22 cellular contexts compared by ENCODE assay signal in the genomic region with DNA sequence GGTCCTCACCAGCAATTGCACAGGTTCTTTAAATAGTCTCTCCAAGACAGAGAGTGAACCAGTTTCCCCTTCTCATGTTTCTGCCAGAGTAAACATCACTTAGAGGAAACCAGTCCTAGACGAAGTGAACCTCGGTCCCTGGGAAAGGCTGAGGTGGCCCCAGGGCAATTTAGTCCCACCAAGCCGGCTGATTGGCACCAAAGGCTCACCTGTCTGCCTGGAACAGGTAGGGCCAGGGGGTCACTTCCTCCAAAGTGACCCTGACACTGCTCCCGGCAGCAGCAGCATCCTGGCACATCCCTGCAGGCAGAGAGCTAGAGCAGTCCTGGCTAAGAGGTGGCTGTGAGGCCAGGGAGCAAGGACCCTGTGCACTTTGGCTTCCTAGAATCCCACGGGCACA.
DNase-seq lines count a peak whose midpoint lies in the region; ATAC-seq and TF ChIP-seq lines count a peak whose summit lies in the region.
"Had no signal": no experiment of that assay in that cellular context is flagged by ENCODE, and none has a peak within 500 bp of the region (broad histone marks: within the 10 kb centered on the region; RNA-seq: fewer than 3 reads in every experiment).

No MANE protein-coding gene starts in this region.

- no peak overlapping the region for H3K27ac ChIP-seq in right atrium auricular region
- H3K27ac ChIP-seq: SK-N-MC had no signal

- TF ChIP-seq CTCF in right atrium auricular region (IDR thresholded peaks at IDR 0.05) = no peak

- intact Hi-C loops in Right ventricle myocardium inferior (cut with DNase I) = loop anchor here (5.0 kb wide), 1 partner anchor 1555 kb away; no protein-coding TSS in a partner anchor

- H3K27ac Mint-ChIP-seq in activated T-helper 17 cell treated with anti-CD3 and anti-CD28 coated beads, Interleukin-2, amount 50 U/mL, for 72 hours = no peak overlapping the region
- H3K27ac Mint-ChIP-seq: GM23338 had no signal

- H3K4me1 ChIP-seq in right atrium auricular region = no peaks in the 10 kb centered on the region
- H3K4me1 ChIP-seq: HAP-1 had no signal

- ATAC-seq in Right ventricle myocardium inferior = no peak
- ATAC-seq in activated T-helper 17 cell treated with anti-CD3 and anti-CD28 coated beads, Interleukin-2, amount 50 U/mL, for 72 hours (replicated peaks) = no peak
- ATAC-seq in GM21825 (IDR thresholded peaks at IDR 0.05; ENCODE audit: unreplicated experiment) = no peak
- ATAC-seq: GM23338 had no signal

- H3K4me3 Mint-ChIP-seq in activated T-helper 17 cell treated with anti-CD3 and anti-CD28 coated beads, Interleukin-2, amount 50 U/mL, for 72 hours = no peak overlapping the region
- H3K4me3 Mint-ChIP-seq: GM23338 had no signal

- H3K9me3 ChIP-seq in right atrium auricular region = no peaks in the 10 kb centered on the region
- H3K9me3 ChIP-seq: HAP-1 had no signal

- H3K27me3 Mint-ChIP-seq in activated T-helper 17 cell treated with anti-CD3 and anti-CD28 coated beads, Interleukin-2, amount 50 U/mL, for 72 hours = peaks cover 34% of the 10 kb centered on the region

- H3K27me3 ChIP-seq in right atrium auricular region = no peaks in the 10 kb centered on the region

- no peak overlapping the region for H3K4me3 ChIP-seq in right atrium auricular region
- H3K4me3 ChIP-seq: GM23338, HAP-1, SK-N-MC had no signal

- H3K4me1 Mint-ChIP-seq in activated T-helper 17 cell treated with anti-CD3 and anti-CD28 coated beads, Interleukin-2, amount 50 U/mL, for 72 hours = no peaks in the 10 kb centered on the region

- no peaks in the 10 kb centered on the region for H3K9me3 Mint-ChIP-seq in activated T-helper 17 cell treated with anti-CD3 and anti-CD28 coated beads, Interleukin-2, amount 50 U/mL, for 72 hours
- H3K9me3 Mint-ChIP-seq: GM23338 had no signal

- H3K36me3 ChIP-seq in right atrium auricular region = no peaks in the 10 kb centered on the region
- H3K36me3 ChIP-seq: HAP-1 had no signal

- DNase-seq in NCI-H2196 (lab: John Stamatoyannopoulos, UW; ENCODE audit: unreplicated experiment) (peak; percentile 8), NCI-H2196 treated with DMSO at 0.1 percent for 48 hours (lab: John Stamatoyannopoulos, UW; ENCODE audit: unreplicated experiment) (no peak), right atrium auricular region (ENCODE audit: low spot score) (peak; percentile 18), Right ventricle myocardium inferior (ENCODE audit: missing footprints) (no peak), left kidney (ENCODE audit: low read depth, low spot score) (peak; percentile 39)
- DNase-seq: Calu3, IMR-90, KG1, MM.1S, NCI-H1417 treated with DMSO at 0.1 percent for 48 hours, NCI-H1694 treated with DMSO at 0.1 percent for 48 hours, NCI-H2081, NCI-H2171 treated with DMSO at 0.1 percent for 48 hours, NCI-H446, NCI-H82, RPMI8226, SHP77 had no signal

- no peaks in the 10 kb centered on the region for H3K36me3 Mint-ChIP-seq in activated T-helper 17 cell treated with anti-CD3 and anti-CD28 coated beads, Interleukin-2, amount 50 U/mL, for 72 hours (ENCODE audit: low read depth)

Comparison
In these comparisons a context has a peak if more than half of its experiments do, and no peak if none do; other contexts are left out.
1. DNase-seq: peak in NCI-H2196 (single experiment), right atrium auricular region (single experiment) and left kidney (single experiment); none in NCI-H2196 treated with DMSO at 0.1 percent for 48 hours (single experiment) and Right ventricle myocardium inferior (single experiment).